Comparison of ENCODE assay signal across 33 cellular contexts in genomic region chr16:2744711-2745110, GRCh38. TPM values are rescaled to one million over a fixed set of nuclear protein-coding genes. Genes with fewer than 3 reads are reported as not detected.
"Had no signal": no experiment of that assay in that cellular context is flagged by ENCODE, and none has a peak within 500 bp of the region (broad histone marks: within the 10 kb centered on the region; RNA-seq: fewer than 3 reads in every experiment).

No MANE protein-coding gene starts in this region.

- H3K27me3 Mint-ChIP-seq: activated CD4-positive, alpha-beta T cell treated with anti-CD3 and anti-CD28 coated beads, Interleukin-2, amount 10 ng/mL, durations not matched to agents 24 days and 14 days; activated CD8-positive, alpha-beta T cell treated with anti-CD3 and anti-CD28 coated beads for 36 hours; activated naive CD8-positive, alpha-beta T cell; activated naive CD8-positive, alpha-beta T cell treated with anti-CD3 and anti-CD28 coated beads, Interleukin-2, amount 50 U/mL, for 24 hours; activated T-cell treated with anti-CD3 and anti-CD28 coated beads, Interleukin-2, amount 50 U/mL, for 24 hours had no signal

- DNase-seq: activated CD4-positive, alpha-beta T cell treated with anti-CD3 and anti-CD28 coated beads, Interleukin-2, amount 10 ng/mL, durations not matched to agents 24 days and 14 days; activated CD4-positive, alpha-beta T cell treated with anti-CD3 and anti-CD28 coated beads, Interleukin-2, amount 50 U/mL, for 4 hours; activated CD8-positive, alpha-beta T cell treated with anti-CD3 and anti-CD28 coated beads for 36 hours; activated naive CD4-positive, alpha-beta T cell treated with anti-CD3 and anti-CD28 coated beads, Interleukin-2, amount 10 ng/mL, durations not matched to agents 7 days and 5 days; activated naive CD8-positive, alpha-beta T cell treated with anti-CD3 and anti-CD28 coated beads, Interleukin-2, amount 50 U/mL, for 24 hours; activated T-cell treated with anti-CD3 and anti-CD28 coated beads, Interleukin-2, amount 50 U/mL, for 24 hours; anterior cingulate cortex; MM.1S; NCI-H1092 treated with DMSO at 0.1 percent for 48 hours; NCI-H1417; NCI-H146; NCI-H187; NCI-H2029 treated with DMSO at 0.1 percent for 48 hours; NCI-H2107; NCI-H2171; NCI-H510A; NCI-H526; NCI-H748 treated with DMSO at 0.1 percent for 48 hours; NK-92 treated with Interleukin-12 subunit alpha and Interleukin-12 subunit beta, amount 100 ng/mL, for 24 hours; PC-9 had no signal

- H2AFZ ChIP-seq: PC-9 had no signal

- H3K4me3 Mint-ChIP-seq: activated CD4-positive, alpha-beta T cell treated with anti-CD3 and anti-CD28 coated beads, Interleukin-2, amount 10 ng/mL, durations not matched to agents 24 days and 14 days; activated CD8-positive, alpha-beta T cell treated with anti-CD3 and anti-CD28 coated beads for 36 hours; activated naive CD4-positive, alpha-beta T cell treated with anti-CD3 and anti-CD28 coated beads, Interleukin-2, amount 10 ng/mL, durations not matched to agents 7 days and 5 days; activated naive CD8-positive, alpha-beta T cell; activated naive CD8-positive, alpha-beta T cell treated with anti-CD3 and anti-CD28 coated beads, Interleukin-2, amount 50 U/mL, for 24 hours; activated T-cell treated with anti-CD3 and anti-CD28 coated beads, Interleukin-2, amount 50 U/mL, for 24 hours; brain had no signal

- H3K4me3 ChIP-seq: PC-9 had no signal

- H3K27ac ChIP-seq: KMS-11, PC-9, RWPE1 had no signal

- H3K9me3 Mint-ChIP-seq: activated CD4-positive, alpha-beta T cell treated with anti-CD3 and anti-CD28 coated beads, Interleukin-2, amount 10 ng/mL, durations not matched to agents 24 days and 14 days; activated CD8-positive, alpha-beta T cell treated with anti-CD3 and anti-CD28 coated beads for 36 hours; activated naive CD4-positive, alpha-beta T cell treated with anti-CD3 and anti-CD28 coated beads, Interleukin-2, amount 10 ng/mL, durations not matched to agents 7 days and 5 days; activated naive CD8-positive, alpha-beta T cell treated with anti-CD3 and anti-CD28 coated beads, Interleukin-2, amount 50 U/mL, for 24 hours; activated T-cell treated with anti-CD3 and anti-CD28 coated beads, Interleukin-2, amount 50 U/mL, for 24 hours; brain had no signal

- H3K9ac ChIP-seq: KMS-11 had no signal

- H3K4me2 ChIP-seq: KMS-11, PC-9 had no signal

- ATAC-seq: activated CD8-positive, alpha-beta T cell treated with anti-CD3 and anti-CD28 coated beads for 36 hours; activated naive CD8-positive, alpha-beta T cell treated with anti-CD3 and anti-CD28 coated beads, Interleukin-2, amount 50 U/mL, for 24 hours; Right ventricle myocardium inferior had no signal

- H3K36me3 Mint-ChIP-seq: activated naive CD8-positive, alpha-beta T cell; brain had no signal

- H3K27ac Mint-ChIP-seq: activated CD4-positive, alpha-beta T cell treated with anti-CD3 and anti-CD28 coated beads, Interleukin-2, amount 10 ng/mL, durations not matched to agents 24 days and 14 days; activated CD8-positive, alpha-beta T cell treated with anti-CD3 and anti-CD28 coated beads for 36 hours; activated naive CD4-positive, alpha-beta T cell treated with anti-CD3 and anti-CD28 coated beads, Interleukin-2, amount 10 ng/mL, durations not matched to agents 7 days and 5 days; activated naive CD8-positive, alpha-beta T cell; activated naive CD8-positive, alpha-beta T cell treated with anti-CD3 and anti-CD28 coated beads, Interleukin-2, amount 50 U/mL, for 24 hours; activated T-cell treated with anti-CD3 and anti-CD28 coated beads, Interleukin-2, amount 50 U/mL, for 24 hours; brain had no signal

- FAIRE-seq: bronchial epithelial cell, RCC 7860, TTC549 had no signal

- H3K4me1 Mint-ChIP-seq: activated naive CD8-positive, alpha-beta T cell treated with anti-CD3 and anti-CD28 coated beads, Interleukin-2, amount 50 U/mL, for 24 hours had no signal

RNA-seq across cellular contexts. Expression of gene PRSS33, which starts 42.6 kb away (rescaled TPM):
- total RNA-seq: activated CD4-positive, alpha-beta T cell treated with anti-CD3 and anti-CD28 coated beads, Interleukin-2, amount 10 ng/mL, durations not matched to agents 24 days and 14 days; bronchial epithelial cell; LHCN-M2; OCI-LY7; Right ventricle myocardium inferior; T-helper 1 cell treated with Interleukin-12 subunit alpha and Interleukin-12 subunit beta and Interleukin-4 antibody, amounts not matched to agents 30 ng/mL and 1 ng/mL, for 36 hours; T-helper 2 cell treated with Interferon-gamma antibody and Interleukin-4, amounts not matched to agents 100 ng/mL and 5 ng/mL, for 36 hours had no signal

RNA-seq across cellular contexts. Expression of gene PRSS41, which starts 53.6 kb away (rescaled TPM):
- total RNA-seq: activated CD4-positive, alpha-beta T cell treated with anti-CD3 and anti-CD28 coated beads, Interleukin-2, amount 10 ng/mL, durations not matched to agents 24 days and 14 days; activated CD8-positive, alpha-beta memory T cell treated with anti-CD3 and anti-CD28 coated beads for 36 hours; activated CD8-positive, alpha-beta T cell treated with anti-CD3 and anti-CD28 coated beads for 36 hours; bronchial epithelial cell; LHCN-M2; OCI-LY7; PC-9; Right ventricle myocardium inferior; T-helper 1 cell treated with Interleukin-12 subunit alpha and Interleukin-12 subunit beta and Interleukin-4 antibody, amounts not matched to agents 30 ng/mL and 1 ng/mL, for 36 hours; T-helper 2 cell treated with Interferon-gamma antibody and Interleukin-4, amounts not matched to agents 100 ng/mL and 5 ng/mL, for 36 hours had no signal
